ENCODE assay signal across 10 cellular contexts in the genomic region with DNA sequence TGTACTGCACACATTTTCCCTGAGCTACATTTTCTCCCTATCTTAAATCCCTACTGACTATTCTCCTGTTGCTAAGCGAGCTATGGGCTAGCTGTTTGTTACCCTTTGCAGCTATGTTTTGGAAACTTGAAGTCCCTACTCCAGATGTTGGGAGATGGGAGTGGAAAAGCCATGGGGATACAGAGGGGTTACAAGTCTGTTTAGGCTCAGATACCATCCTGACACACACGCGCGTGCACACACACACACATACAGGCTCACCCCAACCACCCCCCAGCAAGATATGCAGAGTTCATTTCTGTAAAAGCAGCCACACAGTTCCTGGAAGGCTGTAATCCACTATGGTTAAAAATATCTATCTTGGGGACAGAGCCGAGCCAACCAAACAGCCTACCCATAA. TPM values are rescaled to one million over a fixed set of nuclear protein-coding genes. Genes with fewer than 3 reads are reported as not detected.
DNase-seq lines count a peak whose midpoint lies in the region; ATAC-seq and TF ChIP-seq lines count a peak whose summit lies in the region.
"Had no signal": no experiment of that assay in that cellular context is flagged by ENCODE, and none has a peak within 500 bp of the region (broad histone marks: within the 10 kb centered on the region; RNA-seq: fewer than 3 reads in every experiment).

No MANE protein-coding gene starts in this region.

- H4K20me1 ChIP-seq in KMS-11 (ENCODE audit: insufficient read depth) = no peaks in the 10 kb centered on the region

- H3K4me1 ChIP-seq in KMS-11 (ENCODE audit: low read depth, poor library complexity, severe bottlenecking) (peaks cover 42% of the 10 kb centered on the region), duodenal mucosa (ENCODE audit: control insufficient read depth in 1 of 2, insufficient read depth in 2 of 2, low read length in 2 of 2) (peaks cover 19 to 20% of the 10 kb centered on the region in 2 donors), liver (ENCODE audit: control insufficient read depth in 4 of 4, insufficient read depth in 4 of 4, low read length in 3 of 4) (peaks cover 5 to 29% (median 24%) of the 10 kb centered on the region in 4 donors)

- H3K27ac ChIP-seq in KMS-11 = peak overlapping the region; percentile 16; the same call in 1 of the 2 replicates
- H3K27ac ChIP-seq in duodenal mucosa (ENCODE audit: low read depth, low read length) = peak overlapping the region; percentile 59
- peak overlapping the region; percentile 55 to 81 for H3K27ac ChIP-seq in liver (ENCODE audit: low read depth in 1 of 2, low read length in 2 of 2)

- H2AFZ ChIP-seq in KMS-11 (ENCODE audit: low read depth) = no peak overlapping the region

- peak overlapping the region; percentile 34 for H3K4me2 ChIP-seq in KMS-11

- no peaks in the 10 kb centered on the region for H3K79me2 ChIP-seq in KMS-11 (ENCODE audit: insufficient read depth, low read depth)

- H3K4me3 ChIP-seq in KMS-11 (IDR thresholded peaks at IDR 0.05; ENCODE audit: insufficient read depth, low read depth, low read length) (no peak overlapping the region), duodenal mucosa (ENCODE audit: low read depth in 1 of 2, low read length in 2 of 2) (no peak overlapping the region), liver (ENCODE audit: low read depth in 1 of 3, low read length in 3 of 3) (no peak overlapping the region)

- peaks cover 2% of the 10 kb centered on the region; the same call in 1 of the 2 replicates for H3K36me3 ChIP-seq in KMS-11 (ENCODE audit: insufficient read depth)
- peaks cover 0 to 16% of the 10 kb centered on the region in 2 donors for H3K36me3 ChIP-seq in duodenal mucosa (ENCODE audit: control insufficient read depth in 1 of 2, insufficient read depth in 2 of 2, low read length in 2 of 2)
- H3K36me3 ChIP-seq in liver (ENCODE audit: control insufficient read depth in 4 of 4, insufficient read depth in 3 of 4, low read depth in 1 of 4, low read length in 3 of 4) = peaks cover under 1 to 14% (median 10%) of the 10 kb centered on the region in 4 donors

- DNase-seq in stromal cell of bone marrow (ENCODE audit: low read depth) (peak; percentile 34), NCI-H1092 treated with DMSO at 0.1 percent for 48 hours (lab: John Stamatoyannopoulos, UW) (no peak), kidney glomerular epithelial cell (lab: John Stamatoyannopoulos, UW) (no peak)
- DNase-seq: activated CD4-positive, alpha-beta T cell treated with anti-CD3 and anti-CD28 coated beads for 36 hours; DMS153 had no signal

- TF ChIP-seq CTCF in KMS-11 (conservative IDR thresholded peaks at IDR 0.05; ENCODE audit: low read depth, low read length) (no peak), liver (IDR thresholded peaks at IDR 0.05; ENCODE audit: low read depth, low read length, missing input control) (no peak)

- H3K27me3 ChIP-seq in KMS-11 (ENCODE audit: insufficient read depth, low read depth) (no peaks in the 10 kb centered on the region), duodenal mucosa (ENCODE audit: control insufficient read depth in 1 of 2, insufficient read depth in 2 of 2, low read length in 2 of 2) (no peaks in the 10 kb centered on the region), liver (ENCODE audit: control insufficient read depth in 4 of 4, insufficient read depth in 4 of 4, low read length in 3 of 4) (no peaks in the 10 kb centered on the region)

- ATAC-seq in HG03354 (IDR thresholded peaks at IDR 0.05; ENCODE audit: poor library complexity, severe bottlenecking, unreplicated experiment) (no peak), HG03571 (IDR thresholded peaks at IDR 0.05; ENCODE audit: unreplicated experiment) (no peak)
- ATAC-seq: activated CD4-positive, alpha-beta T cell treated with anti-CD3 and anti-CD28 coated beads for 36 hours had no signal

- no peak for TF ChIP-seq RAD21 in liver (IDR thresholded peaks at IDR 0.05)

- WGBS in liver = 66% methylated on average over 5 of the region's 5 CpGs

- H3K9ac ChIP-seq in KMS-11 = no peak overlapping the region
- peak overlapping the region in 1 of 2 donors; percentile 42 for H3K9ac ChIP-seq in duodenal mucosa (ENCODE audit: low read depth in 1 of 2, low read length in 2 of 2)
- H3K9ac ChIP-seq in liver (ENCODE audit: low read depth in 1 of 2, low read length in 2 of 2) = peak overlapping the region in 1 of 2 donors; percentile 64

- no peaks in the 10 kb centered on the region for H3K9me3 ChIP-seq in duodenal mucosa (ENCODE audit: control insufficient read depth in 1 of 2, low read length in 2 of 2)
- no peaks in the 10 kb centered on the region for H3K9me3 ChIP-seq in liver (ENCODE audit: control insufficient read depth in 4 of 4, low read length in 3 of 4)

TF ChIP-seq in liver, 16 proteins besides CTCF, POLR2A, EP300 and RAD21:
- TF ChIP-seq, protein P1, sequence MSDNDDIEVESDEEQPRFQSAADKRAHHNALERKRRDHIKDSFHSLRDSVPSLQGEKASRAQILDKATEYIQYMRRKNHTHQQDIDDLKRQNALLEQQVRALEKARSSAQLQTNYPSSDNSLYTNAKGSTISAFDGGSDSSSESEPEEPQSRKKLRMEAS (IDR thresholded peaks at IDR 0.05) = no peak
- TF ChIP-seq JUND (IDR thresholded peaks at IDR 0.05) = no peak
- TF ChIP-seq GABPA (IDR thresholded peaks at IDR 0.05 in 1 of 2, conservative IDR thresholded peaks at IDR 0.05 in 1 of 2) = no peak
- TF ChIP-seq REST (IDR thresholded peaks at IDR 0.05) = no peak
- no peak for TF ChIP-seq HNF4A (conservative IDR thresholded peaks at IDR 0.05)
- TF ChIP-seq FOXA2 (IDR thresholded peaks at IDR 0.05) = no peak
- TF ChIP-seq EGR1 (IDR thresholded peaks at IDR 0.05; ENCODE audit: low read depth in 2 of 2) = no peak
- no peak for TF ChIP-seq ATF3 (IDR thresholded peaks at IDR 0.05)
- peak; percentile 25 for TF ChIP-seq SP1 (IDR thresholded peaks at IDR 0.05)
- TF ChIP-seq FOXA1 (IDR thresholded peaks at IDR 0.05) = no peak
- peak; percentile 36 to 47 for TF ChIP-seq RXRA (IDR thresholded peaks at IDR 0.05)
- TF ChIP-seq, protein P2, sequence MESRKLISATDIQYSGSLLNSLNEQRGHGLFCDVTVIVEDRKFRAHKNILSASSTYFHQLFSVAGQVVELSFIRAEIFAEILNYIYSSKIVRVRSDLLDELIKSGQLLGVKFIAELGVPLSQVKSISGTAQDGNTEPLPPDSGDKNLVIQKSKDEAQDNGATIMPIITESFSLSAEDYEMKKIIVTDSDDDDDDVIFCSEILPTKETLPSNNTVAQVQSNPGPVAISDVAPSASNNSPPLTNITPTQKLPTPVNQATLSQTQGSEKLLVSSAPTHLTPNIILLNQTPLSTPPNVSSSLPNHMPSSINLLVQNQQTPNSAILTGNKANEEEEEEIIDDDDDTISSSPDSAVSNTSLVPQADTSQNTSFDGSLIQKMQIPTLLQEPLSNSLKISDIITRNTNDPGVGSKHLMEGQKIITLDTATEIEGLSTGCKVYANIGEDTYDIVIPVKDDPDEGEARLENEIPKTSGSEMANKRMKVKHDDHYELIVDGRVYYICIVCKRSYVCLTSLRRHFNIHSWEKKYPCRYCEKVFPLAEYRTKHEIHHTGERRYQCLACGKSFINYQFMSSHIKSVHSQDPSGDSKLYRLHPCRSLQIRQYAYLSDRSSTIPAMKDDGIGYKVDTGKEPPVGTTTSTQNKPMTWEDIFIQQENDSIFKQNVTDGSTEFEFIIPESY (IDR thresholded peaks at IDR 0.05) = no peak
- TF ChIP-seq NR2F2 (IDR thresholded peaks at IDR 0.05) = peak; percentile 86
- TF ChIP-seq TAF1 (conservative IDR thresholded peaks at IDR 0.05) = no peak
- no peak for TF ChIP-seq YY1 (IDR thresholded peaks at IDR 0.05)
- TF ChIP-seq HNF4G (IDR thresholded peaks at IDR 0.05) = no peak

RNA-seq across cellular contexts. Expression of gene ATP5MC2, which starts 15.8 kb away (rescaled TPM):
- 100 to 1,000 TPM in 1 of 2 donors, 10 to 100 TPM in 1; 57.0 to 110 TPM for total RNA-seq in liver
- polyA plus RNA-seq in liver = 100 to 1,000 TPM; 231 to 294 TPM

RNA-seq across cellular contexts. Expression of gene ATF7, which starts 33.9 kb away (rescaled TPM):
- 10 to 100 TPM in 1 of 2 donors, 1 to 10 TPM in 1; 5.3 to 14.5 TPM for total RNA-seq in liver
- 10 to 100 TPM in 1 of 2 donors, 1 to 10 TPM in 1; 5.6 to 14.1 TPM for polyA plus RNA-seq in liver

Comparison
In these comparisons a context has a peak if more than half of its experiments do, and no peak if none do; other contexts are left out.
1. H3K27ac ChIP-seq: peak in every context shown above with its lines; median percentile 68 in liver; 59 in duodenal mucosa; 16 in KMS-11.